ENCODE assay signal across 8 cellular contexts in genomic region chr1:103571289-103571688, GRCh38. TPM values are rescaled to one million over a fixed set of nuclear protein-coding genes. Genes with fewer than 3 reads are reported as not detected.
DNase-seq lines count a peak whose midpoint lies in the region; ATAC-seq, FAIRE-seq and TF ChIP-seq lines count a peak whose summit lies in the region.
"Not testable (repeated sequence)": the region's sequence is repeated elsewhere in the genome, so short reads cannot be mapped to it uniquely, and the experiment has no call there.

Gene AMY2B, plus strand, starts transcription at chr1:103571589. Its CDS starts 14 bp downstream, at chr1:103571603.

- not testable (repeated sequence) for H3K36me3 ChIP-seq in Peyer's patch; body of pancreas (replicated peaks in 1 of 2; ENCODE audit: insufficient read depth in 1 of 2, low read depth in 2 of 2); kidney (ENCODE audit: control insufficient read depth in 1 of 2, insufficient read depth in 2 of 2, low read length in 2 of 2); prostate gland; uterus

- TF ChIP-seq CTCF in Peyer's patch (IDR thresholded peaks at IDR 0.05); body of pancreas (IDR thresholded peaks at IDR 0.05); kidney (IDR thresholded peaks at IDR 0.05; ENCODE audit: borderline replicate concordance, extremely low read depth, insufficient read depth); prostate gland (IDR thresholded peaks at IDR 0.05); uterus (IDR thresholded peaks at IDR 0.05): not testable (repeated sequence)

- H3K4me3 ChIP-seq in Peyer's patch; kidney (ENCODE audit: low read length in 2 of 2); prostate gland; uterus: not testable (repeated sequence)
- H3K4me3 ChIP-seq in body of pancreas: peak within 1 kb of the TSS in 1 of 2 donors; percentile 4

- H3K4me1 ChIP-seq in Peyer's patch; kidney (ENCODE audit: control insufficient read depth in 1 of 2, insufficient read depth in 1 of 2, low read depth in 1 of 2, low read length in 2 of 2); prostate gland (replicated peaks); uterus: not testable (repeated sequence)
- H3K4me1 ChIP-seq in body of pancreas: peaks cover 32% of the 10 kb centered on the region

- not testable (repeated sequence) for TF ChIP-seq POLR2A in Peyer's patch (IDR thresholded peaks at IDR 0.05); body of pancreas (IDR thresholded peaks at IDR 0.05); prostate gland (IDR thresholded peaks at IDR 0.05); uterus (IDR thresholded peaks at IDR 0.05)

- not testable (repeated sequence) for DNase-seq in Peyer's patch; body of pancreas; Right ventricle myocardium inferior (ENCODE audit: missing footprints); kidney; mucosa of gallbladder (ENCODE audit: low spot score); prostate gland (ENCODE audit: low spot score); uterus

- not testable (repeated sequence) for H3K27ac ChIP-seq in Peyer's patch; kidney (ENCODE audit: low read depth in 2 of 2, low read length in 2 of 2); prostate gland; temporal lobe (ENCODE audit: low read depth, low read length); uterus
- H3K27ac ChIP-seq in body of pancreas: peak within 1 kb of the TSS; percentile 50 to 79 (median 66)

- not testable (repeated sequence) for ATAC-seq in body of pancreas, Right ventricle myocardium inferior

- not testable (repeated sequence) for H3K9ac ChIP-seq in kidney (ENCODE audit: low read length in 2 of 2)

- 31 to 52% methylated on average over 2 of the region's 2 CpGs for WGBS in body of pancreas, 2 donors
- 92% methylated on average over 2 of the region's 2 CpGs for WGBS in prostate gland

- intact Hi-C loops in body of pancreas (cut with DNase I); Right ventricle myocardium inferior (cut with DNase I); kidney (cut with DNase I); prostate gland (cut with DNase I); uterus (cut with DNase I; ENCODE audit: low total_unique reads): not testable (repeated sequence)

- not testable (repeated sequence) for FAIRE-seq in kidney (lab: Jason Lieb, UNC)

- not testable (repeated sequence) for H3K27me3 ChIP-seq in Peyer's patch; body of pancreas; prostate gland (replicated peaks; ENCODE audit: insufficient read depth); uterus

- H3K9me3 ChIP-seq in Peyer's patch; body of pancreas; kidney (ENCODE audit: control insufficient read depth in 1 of 2, low read length in 2 of 2); prostate gland; uterus: not testable (repeated sequence)

RNA-seq across cellular contexts. Expression of gene AMY2B, which starts in this region (rescaled TPM):
- total RNA-seq in Peyer's patch (10 to 100 TPM; 20.3 to 46.4 (median 28.4) TPM), body of pancreas (1,000 to 10,000 TPM in 1 of 2 donors, 100 to 1,000 TPM in 1; 894 to 1,483 TPM), Right ventricle myocardium inferior (15.1 TPM), kidney (31.1 TPM), mucosa of gallbladder (14.6 TPM), prostate gland (10 to 100 TPM; 14.8 to 18.1 TPM), temporal lobe (60.5 TPM), uterus (10 to 100 TPM; 28.2 to 76.7 (median 41.1) TPM)
- polyA plus RNA-seq in kidney (ENCODE audit: insufficient read depth, low read depth, low replicate concordance): 26.5 TPM

Comparison
In these comparisons a context has a peak if more than half of its experiments do, and no peak if none do; other contexts are left out.
1. RNA of gene AMY2B (total RNA-seq): 894 to 1,483 TPM in body of pancreas; 60.5 TPM in temporal lobe (single experiment), 28.2 to 76.7 TPM in uterus, 20.3 to 46.4 TPM in Peyer's patch, 31.1 TPM in kidney (single experiment), 14.8 to 18.1 TPM in prostate gland, 15.1 TPM in Right ventricle myocardium inferior (single experiment) and 14.6 TPM in mucosa of gallbladder (single experiment); every median in the first group is over 10 times any median in the second.